Comparison of ENCODE assay signal across 8 cellular contexts in the genomic region with DNA sequence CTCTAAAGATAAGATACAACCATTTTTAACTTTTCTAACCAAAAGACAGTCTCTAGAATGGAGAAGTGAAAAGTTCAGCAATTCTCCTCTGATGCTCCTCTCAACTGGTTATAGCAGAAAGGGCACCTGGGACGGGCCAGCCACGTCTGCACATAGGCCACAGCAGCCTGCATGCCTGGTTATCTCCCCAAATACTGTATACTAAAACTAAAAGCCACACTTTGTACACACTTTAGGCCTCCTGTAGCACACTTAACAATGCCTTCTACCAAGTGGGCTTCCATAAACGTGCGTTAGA.
A peak's percentile ranks its signal among the peaks of the same experiment; 100 is the strongest.
DNase-seq lines count a peak whose midpoint lies in the region; ATAC-seq lines count a peak whose summit lies in the region.

No MANE protein-coding gene starts in this region.

- no peaks in the 10 kb centered on the region for H3K27me3 Mint-ChIP-seq in dendritic cell treated with granulocyte-macrophage colony-stimulating factor and Interleukin-4, amounts not matched to agents 40 ng/mL and 50 ng/mL, for 4 days

- DNase-seq in GDM1 (lab: John Stamatoyannopoulos, UW) (no peak), iPS-NIHi11 (ENCODE audit: low spot score) (no peak), caudate nucleus (lab: John Stamatoyannopoulos, UW) (no peak)
- no peak for DNase-seq in effector CD4-positive, alpha-beta T cell

- H3K36me3 Mint-ChIP-seq in dendritic cell treated with granulocyte-macrophage colony-stimulating factor and Interleukin-4, amounts not matched to agents 40 ng/mL and 50 ng/mL, for 4 days (ENCODE audit: low read depth) = peaks cover 74% of the 10 kb centered on the region

- no peak overlapping the region for H3K27ac ChIP-seq in caudate nucleus (ENCODE audit: low read depth, low read length)

- ATAC-seq in GM18511 (IDR thresholded peaks at IDR 0.05; ENCODE audit: unreplicated experiment) (peak; percentile 79), GM21423 (IDR thresholded peaks at IDR 0.05; ENCODE audit: unreplicated experiment) (peak; percentile 66), HG03196 (IDR thresholded peaks at IDR 0.05; ENCODE audit: unreplicated experiment) (peak; percentile 66)

- intact Hi-C loops in dendritic cell treated with granulocyte-macrophage colony-stimulating factor and Interleukin-4, amounts not matched to agents 40 ng/mL and 50 ng/mL, for 4 days (cut with micrococcal nuclease) = no loop called here

- peak overlapping the region; percentile 45 for H3K27ac Mint-ChIP-seq in dendritic cell treated with granulocyte-macrophage colony-stimulating factor and Interleukin-4, amounts not matched to agents 40 ng/mL and 50 ng/mL, for 4 days

- no peak overlapping the region for H3K4me3 Mint-ChIP-seq in dendritic cell treated with granulocyte-macrophage colony-stimulating factor and Interleukin-4, amounts not matched to agents 40 ng/mL and 50 ng/mL, for 4 days

- H3K9me3 Mint-ChIP-seq in dendritic cell treated with granulocyte-macrophage colony-stimulating factor and Interleukin-4, amounts not matched to agents 40 ng/mL and 50 ng/mL, for 4 days = no peaks in the 10 kb centered on the region

- peaks cover 39% of the 10 kb centered on the region for H3K4me1 Mint-ChIP-seq in dendritic cell treated with granulocyte-macrophage colony-stimulating factor and Interleukin-4, amounts not matched to agents 40 ng/mL and 50 ng/mL, for 4 days (ENCODE audit: low read depth)
